ENCODE assay signal across 25 cellular contexts in the genomic region with DNA sequence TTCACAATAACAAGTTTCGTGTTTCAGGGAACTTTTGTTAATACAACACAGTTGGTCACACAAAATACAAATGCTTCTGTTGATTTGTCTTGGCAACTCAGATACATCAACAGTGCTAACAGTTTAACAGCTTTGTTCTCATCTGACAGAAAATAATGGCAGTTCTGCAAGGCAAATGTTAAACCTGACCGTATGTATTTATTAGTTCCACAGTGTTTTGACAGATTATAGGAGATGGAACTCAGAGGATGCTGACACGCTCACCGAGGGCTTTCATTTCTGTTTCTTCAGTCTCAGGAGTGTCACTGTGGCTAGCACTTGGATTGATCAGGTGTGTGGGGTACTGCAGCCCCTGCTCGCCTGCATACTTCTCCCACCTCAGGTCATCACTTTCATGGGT.
"Had no signal": no experiment of that assay in that cellular context is flagged by ENCODE, and none has a peak within 500 bp of the region (broad histone marks: within the 10 kb centered on the region; RNA-seq: fewer than 3 reads in every experiment).

No MANE protein-coding gene starts in this region.

- ATAC-seq: activated CD8-positive, alpha-beta T cell treated with anti-CD3 and anti-CD28 coated beads for 36 hours; activated T-cell treated with anti-CD3 and anti-CD28 coated beads, Interleukin-2, amount 50 U/mL, for 72 hours; activated T-helper 17 cell treated with anti-CD3 and anti-CD28 coated beads, Interleukin-2, amount 50 U/mL, for 72 hours; Panc1 had no signal

- FAIRE-seq: TTC549 had no signal

- DNase-seq: activated CD4-positive, alpha-beta T cell treated with anti-CD3 and anti-CD28 coated beads, Interleukin-2, amount 10 ng/mL, durations not matched to agents 24 days and 14 days; activated CD4-positive, alpha-beta T cell treated with anti-CD3 and anti-CD28 coated beads, Interleukin-2, amount 50 U/mL, for 4 hours; activated CD8-positive, alpha-beta T cell treated with anti-CD3 and anti-CD28 coated beads for 36 hours; activated effector memory CD4-positive, alpha-beta T cell treated with anti-CD3 and anti-CD28 coated beads, Interleukin-2, amount 50 U/mL, for 16 hours; activated naive CD4-positive, alpha-beta T cell; activated naive CD4-positive, alpha-beta T cell treated with anti-CD3 and anti-CD28 coated beads, Interleukin-2, amount 50 U/mL, for 16 hours; activated naive CD8-positive, alpha-beta T cell treated with anti-CD3 and anti-CD28 coated beads for 36 hours; activated T-cell treated with anti-CD3 and anti-CD28 coated beads, Interleukin-2, amount 50 U/mL, for 1 hour; activated T-cell treated with anti-CD3 and anti-CD28 coated beads, Interleukin-2, amount 50 U/mL, for 72 hours; amniotic stem cell; aorta; Kasumi-1; NCI-H1105; NCI-H1417 treated with DMSO at 0.1 percent for 48 hours; NCI-H2029; NCI-H2107; NCI-H2227 treated with DMSO at 0.1 percent for 48 hours; NCI-H446; NCI-H510A treated with DMSO at 0.1 percent for 48 hours; NCI-H526 treated with DMSO at 0.1 percent for 48 hours; SHP77; SJCRH30 had no signal
